25 cellular contexts compared by ENCODE assay signal in the genomic region with DNA sequence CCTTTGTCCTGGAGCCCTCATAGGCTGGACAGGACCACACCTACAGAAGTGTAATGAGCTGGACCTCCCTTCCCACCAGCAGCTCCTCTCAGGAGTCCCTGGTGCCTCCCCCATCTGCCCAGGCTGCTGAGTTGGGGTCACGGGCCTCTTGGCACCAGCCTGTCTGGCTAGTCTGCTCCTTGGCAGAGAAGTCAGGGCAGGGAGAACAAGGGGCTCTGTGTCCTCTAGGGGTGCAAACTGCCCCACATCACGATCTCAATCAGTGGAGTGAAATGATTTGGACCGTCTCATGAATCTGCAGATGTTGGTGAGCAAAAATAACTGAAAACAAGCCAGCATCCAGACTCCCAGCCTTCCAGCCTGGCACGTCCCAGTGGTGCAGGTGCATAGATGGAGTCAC. TPM values are rescaled to one million over a fixed set of nuclear protein-coding genes. Genes with fewer than 3 reads are reported as not detected.
"Had no signal": no experiment of that assay in that cellular context is flagged by ENCODE, and none has a peak within 500 bp of the region (broad histone marks: within the 10 kb centered on the region; RNA-seq: fewer than 3 reads in every experiment).

No MANE protein-coding gene starts in this region.

- H3K4me3 ChIP-seq: body of pancreas, lower lobe of right lung, neural progenitor cell, SK-N-MC, spleen, tibial artery had no signal

- DNase-seq: activated B cell treated with CpG ODN at 0.5 μM for 24 hours; activated CD4-positive, alpha-beta T cell treated with anti-CD3 and anti-CD28 coated beads for 4 hours; activated CD4-positive, alpha-beta T cell treated with anti-CD3 and anti-CD28 coated beads, Interleukin-2, amount 50 U/mL, for 48 hours; activated CD8-positive, alpha-beta memory T cell treated with anti-CD3 and anti-CD28 coated beads, Interleukin-2, amount 50 U/mL, for 48 hours; activated naive CD4-positive, alpha-beta T cell treated with Interleukin-2 at 50 U/mL for 16 hours; activated naive CD8-positive, alpha-beta T cell treated with anti-CD3 and anti-CD28 coated beads for 36 hours; activated T-cell treated with anti-CD3 and anti-CD28 coated beads, Interleukin-2, amount 50 U/mL, for 4 hours; body of pancreas; effector memory CD4-positive, alpha-beta T cell; foreskin melanocyte; kidney; lower lobe of right lung; retina; spleen; stimulated activated CD4-positive, alpha-beta T cell treated with anti-CD3 and anti-CD28 coated beads, Interleukin-4, amount 100 ng/mL, for 1 hour; stimulated activated naive CD4-positive, alpha-beta T cell; SW 1271; T-helper 17 cell; tibial artery had no signal

- H3K9me3 ChIP-seq: body of pancreas, lower lobe of right lung, spleen, tibial artery had no signal

- H3K4me1 Mint-ChIP-seq: activated B cell treated with CpG ODN at 0.5 μM for 24 hours; activated naive CD8-positive, alpha-beta T cell treated with anti-CD3 and anti-CD28 coated beads for 36 hours had no signal

- H3K9me3 Mint-ChIP-seq: activated B cell treated with CpG ODN at 0.5 μM for 24 hours; activated naive CD8-positive, alpha-beta T cell treated with anti-CD3 and anti-CD28 coated beads for 36 hours; activated T-cell treated with anti-CD3 and anti-CD28 coated beads, Interleukin-2, amount 50 U/mL, for 4 hours; activated T-helper 2 cell treated with anti-CD3 and anti-CD28 coated beads, Interferon-gamma antibody, Interleukin-2, Interleukin-4, amounts not matched to agents 10 μg/mL and 5 μg/mL and 100 μg/mL, durations not matched to agents 14 hours and 24 hours and 36 hours; dendritic cell treated with granulocyte-macrophage colony-stimulating factor and Interleukin-4, amounts not matched to agents 40 ng/mL and 50 ng/mL, for 4 days; naive thymus-derived CD8-positive, alpha-beta T cell; neural progenitor cell had no signal

- H3K4me3 Mint-ChIP-seq: activated B cell treated with CpG ODN at 0.5 μM for 24 hours; activated naive CD8-positive, alpha-beta T cell treated with anti-CD3 and anti-CD28 coated beads for 36 hours; activated T-cell treated with anti-CD3 and anti-CD28 coated beads, Interleukin-2, amount 50 U/mL, for 4 hours; dendritic cell treated with granulocyte-macrophage colony-stimulating factor and Interleukin-4, amounts not matched to agents 40 ng/mL and 50 ng/mL, for 4 days; naive thymus-derived CD8-positive, alpha-beta T cell; neural progenitor cell; T-helper 17 cell had no signal

- H3K4me1 ChIP-seq: body of pancreas, lower lobe of right lung, neural progenitor cell, parathyroid adenoma, spleen had no signal

- H3K27ac ChIP-seq: body of pancreas, lower lobe of right lung, neural progenitor cell, parathyroid adenoma, SK-N-MC, spleen, tibial artery had no signal

- H3K27ac Mint-ChIP-seq: activated B cell treated with CpG ODN at 0.5 μM for 24 hours; activated naive CD8-positive, alpha-beta T cell treated with anti-CD3 and anti-CD28 coated beads for 36 hours; activated T-helper 2 cell treated with anti-CD3 and anti-CD28 coated beads, Interferon-gamma antibody, Interleukin-2, Interleukin-4, amounts not matched to agents 10 μg/mL and 5 μg/mL and 100 μg/mL, durations not matched to agents 14 hours and 24 hours and 36 hours; dendritic cell treated with granulocyte-macrophage colony-stimulating factor and Interleukin-4, amounts not matched to agents 40 ng/mL and 50 ng/mL, for 4 days; T-helper 17 cell had no signal

- H3K36me3 ChIP-seq: lower lobe of right lung, neural progenitor cell, spleen, tibial artery had no signal

- H3K36me3 Mint-ChIP-seq: activated naive CD8-positive, alpha-beta T cell treated with anti-CD3 and anti-CD28 coated beads for 36 hours; naive thymus-derived CD8-positive, alpha-beta T cell had no signal

- H3K27me3 Mint-ChIP-seq: activated naive CD8-positive, alpha-beta T cell treated with anti-CD3 and anti-CD28 coated beads for 36 hours had no signal

- H3K27me3 ChIP-seq: body of pancreas, neural progenitor cell had no signal

RNA-seq across cellular contexts. Expression of gene GFPT2, which starts 14.9 kb away (rescaled TPM):
- total RNA-seq: activated T-helper 2 cell treated with anti-CD3 and anti-CD28 coated beads, Interferon-gamma antibody, Interleukin-2, Interleukin-4, amounts not matched to agents 10 μg/mL and 5 μg/mL and 100 μg/mL, durations not matched to agents 14 hours and 24 hours and 36 hours had no signal
